In genomic region chr2:111664451-111664850, GRCh38 we compare ENCODE assay signal across 25 cellular contexts.
"Had no signal": no experiment of that assay in that cellular context is flagged by ENCODE, and none has a peak within 500 bp of the region (broad histone marks: within the 10 kb centered on the region; RNA-seq: fewer than 3 reads in every experiment).

No MANE protein-coding gene starts in this region.

- H3K36me3 ChIP-seq: adrenal gland, brain microvascular endothelial cell, Peyer's patch had no signal

- H3K9me3 Mint-ChIP-seq: activated CD4-positive, alpha-beta T cell treated with anti-CD3 and anti-CD28 coated beads, Interleukin-2, amount 10 ng/mL, durations not matched to agents 24 days and 14 days; activated naive CD4-positive, alpha-beta T cell treated with anti-CD3 and anti-CD28 coated beads for 36 hours; activated naive CD4-positive, alpha-beta T cell treated with anti-CD3 and anti-CD28 coated beads, Interleukin-2, amount 50 U/mL, for 72 hours; activated T-cell treated with anti-CD3 and anti-CD28 coated beads, Interleukin-2, amount 50 U/mL, for 4 hours; activated T-helper 1 cell treated with anti-CD3 and anti-CD28 coated beads, Interleukin-12 subunit alpha, Interleukin-12 subunit beta, Interleukin-2, Interleukin-4 antibody, amounts not matched to agents 30 ng/mL and 10 ng/mL and 1 ng/mL, durations not matched to agents 14 hours and 24 hours and 36 hours had no signal

- H3K4me3 Mint-ChIP-seq: activated CD4-positive, alpha-beta T cell treated with anti-CD3 and anti-CD28 coated beads, Interleukin-2, amount 10 ng/mL, durations not matched to agents 24 days and 14 days; activated naive CD4-positive, alpha-beta T cell treated with anti-CD3 and anti-CD28 coated beads for 36 hours; activated T-cell treated with anti-CD3 and anti-CD28 coated beads, Interleukin-2, amount 50 U/mL, for 4 hours; activated T-helper 1 cell treated with anti-CD3 and anti-CD28 coated beads, Interleukin-12 subunit alpha, Interleukin-12 subunit beta, Interleukin-2, Interleukin-4 antibody, amounts not matched to agents 30 ng/mL and 10 ng/mL and 1 ng/mL, durations not matched to agents 14 hours and 24 hours and 36 hours had no signal

- H3K4me3 ChIP-seq: adrenal gland, Peyer's patch had no signal

- H3K27ac Mint-ChIP-seq: activated CD4-positive, alpha-beta T cell treated with anti-CD3 and anti-CD28 coated beads, Interleukin-2, amount 10 ng/mL, durations not matched to agents 24 days and 14 days; activated naive CD4-positive, alpha-beta T cell treated with anti-CD3 and anti-CD28 coated beads for 36 hours; activated naive CD4-positive, alpha-beta T cell treated with anti-CD3 and anti-CD28 coated beads, Interleukin-2, amount 50 U/mL, for 72 hours; activated T-helper 1 cell treated with anti-CD3 and anti-CD28 coated beads, Interleukin-12 subunit alpha, Interleukin-12 subunit beta, Interleukin-2, Interleukin-4 antibody, amounts not matched to agents 30 ng/mL and 10 ng/mL and 1 ng/mL, durations not matched to agents 14 hours and 24 hours and 36 hours had no signal

- H3K9me3 ChIP-seq: adrenal gland, Peyer's patch had no signal

- H3K27me3 ChIP-seq: adrenal gland, brain microvascular endothelial cell, Peyer's patch had no signal

- H3K27ac ChIP-seq: adrenal gland, brain microvascular endothelial cell had no signal

- ATAC-seq: activated naive CD4-positive, alpha-beta T cell treated with anti-CD3 and anti-CD28 coated beads, Interleukin-2, amount 50 U/mL, for 72 hours; activated T-cell treated with anti-CD3 and anti-CD28 coated beads, Interleukin-2, amount 50 U/mL, for 4 hours; PC-3; Right ventricle myocardium inferior had no signal

- DNase-seq: activated CD4-positive, alpha-beta T cell treated with anti-CD3 and anti-CD28 coated beads, Interleukin-2, amount 10 ng/mL, durations not matched to agents 24 days and 14 days; activated CD4-positive, alpha-beta T cell treated with anti-CD3 and anti-CD28 coated beads, Interleukin-2, amount 50 U/mL, for 4 hours; activated CD8-positive, alpha-beta memory T cell treated with anti-CD3 and anti-CD28 coated beads, Interleukin-2, amount 50 U/mL, for 4 hours; activated gamma-delta T cell treated with Interleukin-2 at 50 U/mL for 16 hours; activated naive CD4-positive, alpha-beta T cell treated with anti-CD3 and anti-CD28 coated beads for 36 hours; activated T-cell treated with anti-CD3 and anti-CD28 coated beads for 4 hours; activated T-cell treated with anti-CD3 and anti-CD28 coated beads, Interleukin-2, amount 50 U/mL, for 4 hours; brain microvascular endothelial cell; central memory CD4-positive, alpha-beta T cell; Karpas-422; NCI-H1105; NCI-H1436; NCI-H1694; NCI-H2029; NCI-H345; NCI-H524 treated with DMSO at 0.1 percent for 48 hours; PC-3; Peyer's patch; RPMI8226; SIG-M5; T1000 had no signal

- H3K36me3 Mint-ChIP-seq: activated naive CD4-positive, alpha-beta T cell treated with anti-CD3 and anti-CD28 coated beads, Interleukin-2, amount 50 U/mL, for 72 hours had no signal
